ENCODE assay signal across 26 cellular contexts in genomic region chr14:81980601-81981310, GRCh38.
"Had no signal": no experiment of that assay in that cellular context is flagged by ENCODE, and none has a peak within 500 bp of the region (broad histone marks: within the 10 kb centered on the region; RNA-seq: fewer than 3 reads in every experiment).

No MANE protein-coding gene starts in this region.

- H3K36me3 ChIP-seq: gastrocnemius medialis, neutrophil, ovary, prostate gland, transverse colon had no signal

- H3K36me3 Mint-ChIP-seq: activated CD8-positive, alpha-beta memory T cell treated with anti-CD3 and anti-CD28 coated beads, Interleukin-2, amount 10 ng/mL, durations not matched to agents 7 days and 5 days; activated naive CD4-positive, alpha-beta T cell treated with anti-CD3 and anti-CD28 coated beads, Interleukin-2, amount 50 U/mL, for 24 hours; natural killer cell had no signal

- FAIRE-seq: keratinocyte had no signal

- H3K27me3 ChIP-seq: gastrocnemius medialis, neutrophil, ovary, testis, transverse colon had no signal

- H3K27me3 Mint-ChIP-seq: activated CD4-positive, alpha-beta T cell treated with anti-CD3 and anti-CD28 coated beads for 36 hours; activated CD8-positive, alpha-beta memory T cell treated with anti-CD3 and anti-CD28 coated beads, Interleukin-2, amount 10 ng/mL, durations not matched to agents 7 days and 5 days; activated naive CD4-positive, alpha-beta T cell treated with anti-CD3 and anti-CD28 coated beads, Interleukin-2, amount 50 U/mL, for 24 hours; activated naive CD8-positive, alpha-beta T cell treated with anti-CD3 and anti-CD28 coated beads, Interleukin-2, amount 50 U/mL, for 24 hours; central memory CD8-positive, alpha-beta T cell had no signal

- H3K27ac ChIP-seq: gastrocnemius medialis, neutrophil, ovary, prostate gland, testis, transverse colon had no signal

- ATAC-seq: activated CD4-positive, alpha-beta T cell treated with anti-CD3 and anti-CD28 coated beads for 36 hours; activated CD8-positive, alpha-beta memory T cell treated with anti-CD3 and anti-CD28 coated beads, Interleukin-2, amount 10 ng/mL, durations not matched to agents 7 days and 5 days; activated CD8-positive, alpha-beta T cell treated with anti-CD3 and anti-CD28 coated beads, Interleukin-2, amount 10 ng/mL, durations not matched to agents 7 days and 5 days; activated naive CD8-positive, alpha-beta T cell treated with anti-CD3 and anti-CD28 coated beads, Interleukin-2, amount 50 U/mL, for 24 hours; gastrocnemius medialis; left cardiac atrium; natural killer cell had no signal

- H3K4me3 ChIP-seq: gastrocnemius medialis, ovary, prostate gland, testis, transverse colon had no signal

- H3K9me3 Mint-ChIP-seq: activated naive CD4-positive, alpha-beta T cell treated with anti-CD3 and anti-CD28 coated beads, Interleukin-2, amount 50 U/mL, for 24 hours; activated naive CD8-positive, alpha-beta T cell treated with anti-CD3 and anti-CD28 coated beads, Interleukin-2, amount 50 U/mL, for 24 hours; activated T-helper 2 cell treated with anti-CD3 and anti-CD28 coated beads, Interferon-gamma antibody, Interleukin-2, Interleukin-4, amounts not matched to agents 10 μg/mL and 5 μg/mL and 100 μg/mL, durations not matched to agents 14 hours and 24 hours and 36 hours; T-helper 2 cell treated with Interferon-gamma antibody and Interleukin-4, amounts not matched to agents 5 μg/mL and 100 μg/mL, for 36 hours had no signal

- H3K4me1 Mint-ChIP-seq: activated CD4-positive, alpha-beta T cell treated with anti-CD3 and anti-CD28 coated beads for 36 hours; activated CD8-positive, alpha-beta memory T cell treated with anti-CD3 and anti-CD28 coated beads, Interleukin-2, amount 10 ng/mL, durations not matched to agents 7 days and 5 days; activated naive CD4-positive, alpha-beta T cell treated with anti-CD3 and anti-CD28 coated beads, Interleukin-2, amount 50 U/mL, for 24 hours; activated naive CD8-positive, alpha-beta T cell treated with anti-CD3 and anti-CD28 coated beads, Interleukin-2, amount 50 U/mL, for 24 hours; central memory CD8-positive, alpha-beta T cell; natural killer cell had no signal

- H3K9me3 ChIP-seq: gastrocnemius medialis, neutrophil, ovary, prostate gland, testis, transverse colon had no signal

- DNase-seq: activated CD4-positive, alpha-beta T cell treated with anti-CD3 and anti-CD28 coated beads for 36 hours; activated CD4-positive, CD25-positive, alpha-beta regulatory T cell; activated CD8-positive, alpha-beta memory T cell treated with anti-CD3 and anti-CD28 coated beads, Interleukin-2, amount 10 ng/mL, durations not matched to agents 7 days and 5 days; activated CD8-positive, alpha-beta T cell treated with anti-CD3 and anti-CD28 coated beads, Interleukin-2, amount 10 ng/mL, durations not matched to agents 7 days and 5 days; activated naive CD8-positive, alpha-beta T cell treated with anti-CD3 and anti-CD28 coated beads, Interleukin-2, amount 50 U/mL, for 24 hours; activated T-cell treated with anti-CD3 and anti-CD28 coated beads, Interleukin-2, amount 50 U/mL, for 48 hours; amygdala; dermis blood vessel endothelial cell; effector CD8-positive, alpha-beta T cell; gastrocnemius medialis; hippocampal formation; left cardiac atrium; natural killer cell; ovary; stimulated activated CD4-positive, alpha-beta T cell treated with anti-CD3 and anti-CD28 coated beads, Interleukin-2, amount 100 ng/mL, for 48 hours; stimulated activated naive CD4-positive, alpha-beta T cell treated with Interleukin-2 at 50 U/mL for 16 hours; T-helper 1 cell; testis; transverse colon had no signal

- H3K27ac Mint-ChIP-seq: activated CD4-positive, alpha-beta T cell treated with anti-CD3 and anti-CD28 coated beads for 36 hours; activated CD8-positive, alpha-beta memory T cell treated with anti-CD3 and anti-CD28 coated beads, Interleukin-2, amount 10 ng/mL, durations not matched to agents 7 days and 5 days; activated CD8-positive, alpha-beta T cell treated with anti-CD3 and anti-CD28 coated beads, Interleukin-2, amount 10 ng/mL, durations not matched to agents 7 days and 5 days; activated naive CD4-positive, alpha-beta T cell treated with anti-CD3 and anti-CD28 coated beads, Interleukin-2, amount 50 U/mL, for 24 hours; activated naive CD8-positive, alpha-beta T cell treated with anti-CD3 and anti-CD28 coated beads, Interleukin-2, amount 50 U/mL, for 24 hours; activated T-helper 2 cell treated with anti-CD3 and anti-CD28 coated beads, Interferon-gamma antibody, Interleukin-2, Interleukin-4, amounts not matched to agents 10 μg/mL and 5 μg/mL and 100 μg/mL, durations not matched to agents 14 hours and 24 hours and 36 hours; natural killer cell; T-helper 2 cell treated with Interferon-gamma antibody and Interleukin-4, amounts not matched to agents 5 μg/mL and 100 μg/mL, for 36 hours had no signal

- H3K4me1 ChIP-seq: gastrocnemius medialis, prostate gland, testis, transverse colon had no signal

- H3K4me3 Mint-ChIP-seq: activated CD4-positive, alpha-beta T cell treated with anti-CD3 and anti-CD28 coated beads for 36 hours; activated CD8-positive, alpha-beta memory T cell treated with anti-CD3 and anti-CD28 coated beads, Interleukin-2, amount 10 ng/mL, durations not matched to agents 7 days and 5 days; activated CD8-positive, alpha-beta T cell treated with anti-CD3 and anti-CD28 coated beads, Interleukin-2, amount 10 ng/mL, durations not matched to agents 7 days and 5 days; activated naive CD4-positive, alpha-beta T cell treated with anti-CD3 and anti-CD28 coated beads, Interleukin-2, amount 50 U/mL, for 24 hours; activated naive CD8-positive, alpha-beta T cell treated with anti-CD3 and anti-CD28 coated beads, Interleukin-2, amount 50 U/mL, for 24 hours; central memory CD8-positive, alpha-beta T cell; natural killer cell; T-helper 2 cell treated with Interferon-gamma antibody and Interleukin-4, amounts not matched to agents 5 μg/mL and 100 μg/mL, for 36 hours had no signal
